Comparison of ENCODE assay signal across 15 cellular contexts in the genomic region with DNA sequence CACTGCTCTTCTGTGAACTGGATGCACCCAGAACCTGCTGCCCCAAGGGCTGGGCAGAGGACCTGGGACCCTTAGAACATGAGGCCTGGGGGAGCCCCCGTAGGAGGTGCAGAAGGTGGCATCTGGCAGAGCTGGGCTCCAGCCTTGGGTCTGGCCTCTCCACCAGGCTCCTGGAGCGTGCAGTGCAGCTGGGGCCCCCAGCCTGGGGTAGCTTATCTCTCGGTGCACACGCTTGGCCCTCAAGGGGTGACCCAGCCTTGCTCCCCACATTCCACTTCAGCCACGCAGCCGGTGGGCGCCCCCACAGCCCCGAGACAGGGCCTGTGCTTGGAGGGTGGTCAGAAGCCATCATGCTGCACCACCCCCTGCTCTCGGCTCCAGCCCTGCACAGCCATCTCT. TPM values are rescaled to one million over a fixed set of nuclear protein-coding genes. Genes with fewer than 3 reads are reported as not detected.
A peak's percentile ranks its signal among the peaks of the same experiment; 100 is the strongest.
DNase-seq lines count a peak whose midpoint lies in the region; ATAC-seq and TF ChIP-seq lines count a peak whose summit lies in the region.
"Had no signal": no experiment of that assay in that cellular context is flagged by ENCODE, and none has a peak within 500 bp of the region (broad histone marks: within the 10 kb centered on the region; RNA-seq: fewer than 3 reads in every experiment).

No MANE protein-coding gene starts in this region.

- H4K20me1 ChIP-seq in BLaER1 treated with 17β-estradiol and CSF1 and Interleukin-3, amounts not matched to agents 10 nM and 100 nM = no peaks in the 10 kb centered on the region
- no peaks in the 10 kb centered on the region for H4K20me1 ChIP-seq in GM23248 (ENCODE audit: insufficient read depth)

- H2AK5ac ChIP-seq in neuronal stem cell (ENCODE audit: low read depth, low read length) = peak overlapping the region; percentile 78

- no peak overlapping the region for H2BK15ac ChIP-seq in neuronal stem cell (ENCODE audit: low read length)

- H3K27ac ChIP-seq in BLaER1 treated with 17β-estradiol and CSF1 and Interleukin-3, amounts not matched to agents 10 nM and 100 nM = no peak overlapping the region
- H3K27ac ChIP-seq in neuronal stem cell (replicated peaks; ENCODE audit: low read length) (no peak overlapping the region), GM23248 (no peak overlapping the region)

- peak overlapping the region; percentile 75 for H3K23ac ChIP-seq in neuronal stem cell (ENCODE audit: low read depth, low read length, poor library complexity)

- H3K36me3 Mint-ChIP-seq in brain (no peaks in the 10 kb centered on the region), HFFc6 (ENCODE audit: low read depth) (no peaks in the 10 kb centered on the region)

- no peaks in the 10 kb centered on the region for H3K79me1 ChIP-seq in neuronal stem cell (ENCODE audit: low read depth, low read length)

- no peak overlapping the region for H4K8ac ChIP-seq in neuronal stem cell (ENCODE audit: low read depth, low read length)

- H2BK120ac ChIP-seq in neuronal stem cell (ENCODE audit: low read depth, low read length) = no peak overlapping the region

- H3K4me1 ChIP-seq in BLaER1 treated with 17β-estradiol and CSF1 and Interleukin-3, amounts not matched to agents 10 nM and 100 nM = peaks cover 21 to 27% (median 25%) of the 10 kb centered on the region in 10 experiments
- H3K4me1 ChIP-seq in neuronal stem cell (ENCODE audit: control insufficient read depth in 2 of 2, insufficient read depth in 1 of 2, low read depth in 1 of 2, low read length in 2 of 2) (peaks cover 1 to 21% of the 10 kb centered on the region in 2 donors), GM23248 (ENCODE audit: insufficient read depth) (no peaks in the 10 kb centered on the region)

- in situ Hi-C loops in GM23248 (cut with MboI) = no loop called here

- ATAC-seq in GM19455 (IDR thresholded peaks at IDR 0.05; ENCODE audit: unreplicated experiment) (no peak), HG03520 (IDR thresholded peaks at IDR 0.05; ENCODE audit: unreplicated experiment) (no peak)

- peaks cover 0 to 3% (median 0%) of the 10 kb centered on the region in 11 experiments; a peak in 2 of 22 replicates for H3K27me3 ChIP-seq in BLaER1 treated with 17β-estradiol and CSF1 and Interleukin-3, amounts not matched to agents 10 nM and 100 nM
- H3K27me3 ChIP-seq in neuronal stem cell (ENCODE audit: control insufficient read depth in 3 of 3, insufficient read depth in 3 of 3, low read depth in 1 of 3, low read length in 3 of 3) (peaks cover 0 to 6% (median 0%) of the 10 kb centered on the region in 3 experiments), GM23248 (replicated peaks; ENCODE audit: insufficient read depth) (peaks cover 9% of the 10 kb centered on the region)

- no peak overlapping the region for H2AFZ ChIP-seq in neuronal stem cell (ENCODE audit: low read length)
- no peak overlapping the region for H2AFZ ChIP-seq in GM23248

- H3K79me2 ChIP-seq in GM23248 (ENCODE audit: insufficient read depth) = no peaks in the 10 kb centered on the region

- H3K4me1 Mint-ChIP-seq in brain (peaks cover 45% of the 10 kb centered on the region), HFFc6 (ENCODE audit: low read depth) (no peaks in the 10 kb centered on the region)

- H3K9me3 ChIP-seq in BLaER1 treated with 17β-estradiol and CSF1 and Interleukin-3, amounts not matched to agents 10 nM and 100 nM (replicated peaks in 1 of 11) = no peaks in the 10 kb centered on the region
- H3K9me3 ChIP-seq in neuronal stem cell (replicated peaks in 1 of 2; ENCODE audit: control insufficient read depth in 2 of 2, insufficient read depth in 1 of 2, low read depth in 1 of 2, low read length in 2 of 2) = no peaks in the 10 kb centered on the region
- H3K9me3 ChIP-seq in GM23248 (ENCODE audit: low read depth) = no peaks in the 10 kb centered on the region

- no peak overlapping the region for H3K4me3 Mint-ChIP-seq in brain
- H3K4me3 Mint-ChIP-seq in HFFc6 = no peak overlapping the region

- H3K27ac Mint-ChIP-seq in brain = peak overlapping the region in 3 of 5 experiments; percentile 7 to 48 (median 8)
- no peak overlapping the region for H3K27ac Mint-ChIP-seq in HFFc6

- peak overlapping the region; percentile 50 for H3K14ac ChIP-seq in neuronal stem cell (ENCODE audit: low read length)

- no peaks in the 10 kb centered on the region for H3K36me3 ChIP-seq in BLaER1 treated with 17β-estradiol and CSF1 and Interleukin-3, amounts not matched to agents 10 nM and 100 nM
- no peaks in the 10 kb centered on the region for H3K36me3 ChIP-seq in neuronal stem cell (replicated peaks in 1 of 2; ENCODE audit: control insufficient read depth in 2 of 2, insufficient read depth in 2 of 2, low read length in 2 of 2)
- H3K36me3 ChIP-seq in GM23248 (ENCODE audit: low read depth) = no peaks in the 10 kb centered on the region

- no peak overlapping the region for H2BK12ac ChIP-seq in neuronal stem cell (ENCODE audit: low read length)

- H3K4me3 ChIP-seq in BLaER1 treated with 17β-estradiol and CSF1 and Interleukin-3, amounts not matched to agents 10 nM and 100 nM = no peak overlapping the region
- H3K4me3 ChIP-seq in neuronal stem cell (ENCODE audit: low read length in 2 of 2) = no peak overlapping the region
- no peak overlapping the region for H3K4me3 ChIP-seq in GM23248

- H3K27me3 Mint-ChIP-seq in brain = peaks cover 9% of the 10 kb centered on the region
- peaks cover 23% of the 10 kb centered on the region for H3K27me3 Mint-ChIP-seq in HFFc6 (ENCODE audit: insufficient read depth)

- H4K91ac ChIP-seq in neuronal stem cell (ENCODE audit: low read depth, low read length, poor library complexity) = no peak overlapping the region

- WGBS in neuronal stem cell (ENCODE audit: extremely low coverage in 2 of 2, insufficient read length in 2 of 2, insufficient replicate concordance in 1 of 2), 2 donors = no CpG with 5 or more reads among the region's 9 CpGs
- 82 to 86% methylated on average over 9 of the region's 9 CpGs for WGBS in GM23248 (ENCODE audit: low coverage in 1 of 2, low lambda C conversion rate in 2 of 2, missing lambda C conversion rate in 2 of 2), 2 experiments

- H3K4ac ChIP-seq in neuronal stem cell (ENCODE audit: low read length) = no peak overlapping the region

- H3K4me2 ChIP-seq in BLaER1 treated with 17β-estradiol and CSF1 and Interleukin-3, amounts not matched to agents 10 nM and 100 nM = peak overlapping the region in 7 of 11 experiments; percentile 37 to 69 (median 54); a peak in 8 of 22 replicates
- no peak overlapping the region for H3K4me2 ChIP-seq in neuronal stem cell (ENCODE audit: insufficient read depth, low read length, poor library complexity, severe bottlenecking)
- H3K4me2 ChIP-seq in GM23248 (ENCODE audit: unreplicated experiment) = no peak overlapping the region

- no peaks in the 10 kb centered on the region for H3K9me2 ChIP-seq in GM23248 (ENCODE audit: insufficient read depth)

- no peak overlapping the region for H3K9ac ChIP-seq in BLaER1 treated with 17β-estradiol and CSF1 and Interleukin-3, amounts not matched to agents 10 nM and 100 nM
- H3K9ac ChIP-seq in neuronal stem cell (ENCODE audit: low read depth, low read length, poor library complexity) (peak overlapping the region; percentile 30), GM23248 (no peak overlapping the region)

- DNase-seq in HUDEP-2 (lab: John Stamatoyannopoulos, UW; ENCODE audit: unreplicated experiment in 76 of 76) (peak in 59 of 76 experiments; percentile 18 to 88 (median 52)), neuronal stem cell (ENCODE audit: low spot score) (no peak), GM23248 (no peak), HFFc6 (no peak)
- DNase-seq: C1 segment of cervical spinal cord, DMS153, MM.1S, NCI-H1105, NCI-H1694, NCI-H2227 treated with DMSO at 0.1 percent for 48 hours, NCI-H524 treated with DMSO at 0.1 percent for 48 hours had no signal

- H2BK5ac ChIP-seq in neuronal stem cell (ENCODE audit: low read length) = peak overlapping the region; percentile 75

- no peaks in the 10 kb centered on the region for H3F3A ChIP-seq in GM23248 (ENCODE audit: insufficient read depth)

- TF ChIP-seq CTCF in brain (conservative IDR thresholded peaks at IDR 0.05) (no peak), HFFc6 (IDR thresholded peaks at IDR 0.05) (no peak)

- no peaks in the 10 kb centered on the region for H3K9me3 Mint-ChIP-seq in brain
- H3K9me3 Mint-ChIP-seq in HFFc6 = no peaks in the 10 kb centered on the region

- peak overlapping the region; percentile 56 for H3K18ac ChIP-seq in neuronal stem cell (ENCODE audit: low read length)

RNA-seq across cellular contexts. Expression of a gene that starts 5.6 kb away (rescaled TPM):
- polyA plus RNA-seq in brain (ENCODE audit: insufficient read depth, low read depth, low replicate concordance) (not detected), GM23248 (2016; fragmentation: Nextera tagmentation; extraction: Ambion mirVana) (not detected in 2 replicates)
- 0.33 TPM for polyA plus RNA-seq in neuronal stem cell (2013, experiment 1 of 2)
- polyA plus RNA-seq in neuronal stem cell (2013, experiment 2 of 2) = 0.30 TPM
- total RNA-seq in GM23248 (2014; rRNA removed; shearing (Covaris generic)) = not detected in 2 replicates
- not detected for total RNA-seq in HFFc6 (2021; fragmentation: NEBNext Ultra II Directional; extraction: Animal tissue kit (Norgen Biotek cat#: 25700))

Comparison
In these comparisons a context has a peak if more than half of its experiments do, and no peak if none do; other contexts are left out.
1. H3K4me2 ChIP-seq: peak in BLaER1 treated with 17β-estradiol and CSF1 and Interleukin-3, amounts not matched to agents 10 nM and 100 nM (7 of 11); none in neuronal stem cell (single experiment) and GM23248 (single experiment).
2. DNase-seq: peak in HUDEP-2 (59 of 76); none in neuronal stem cell (single experiment), GM23248 (single experiment) and HFFc6 (single experiment).